ENCODE assay signal across 21 cellular contexts in the genomic region with DNA sequence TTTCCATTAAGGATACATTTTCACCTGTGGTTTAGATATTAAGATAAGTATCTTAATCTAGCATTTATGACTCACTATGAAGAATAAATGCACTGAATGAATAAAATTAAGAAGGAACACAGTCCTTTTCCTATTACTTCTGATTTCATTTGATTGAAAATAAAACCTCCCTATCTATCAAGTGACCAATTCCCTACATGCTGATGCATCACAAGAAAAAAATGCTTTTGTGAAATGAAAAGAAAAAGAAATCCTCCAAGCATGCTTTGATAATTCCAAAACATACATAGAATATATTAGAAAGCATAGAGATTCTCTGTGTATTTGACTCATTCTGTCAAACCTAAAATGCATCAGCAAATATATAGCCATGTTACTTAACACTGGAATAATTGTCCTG. TPM values are rescaled to one million over a fixed set of nuclear protein-coding genes. Genes with fewer than 3 reads are reported as not detected.
"Had no signal": no experiment of that assay in that cellular context is flagged by ENCODE, and none has a peak within 500 bp of the region (broad histone marks: within the 10 kb centered on the region; RNA-seq: fewer than 3 reads in every experiment).

No MANE protein-coding gene starts in this region.

- H3K27me3 ChIP-seq: dorsolateral prefrontal cortex, esophagus squamous epithelium, heart left ventricle, neutrophil, tibial nerve had no signal

- H3K4me3 ChIP-seq: dorsolateral prefrontal cortex, esophagus squamous epithelium, heart left ventricle, tibial nerve had no signal

- H3K4me1 ChIP-seq: esophagus squamous epithelium, heart left ventricle, parathyroid adenoma, tibial nerve had no signal

- ATAC-seq: activated T-cell treated with anti-CD3 and anti-CD28 coated beads, Interleukin-2, amount 50 U/mL, for 72 hours; effector memory CD8-positive, alpha-beta T cell; heart left ventricle; left cardiac atrium; right cardiac atrium; stimulated activated naive CD8-positive, alpha-beta T cell treated with anti-CD3 and anti-CD28 coated beads, Interleukin-15, Interleukin-2, amounts not matched to agents 100 U/mL and 50 U/mL, for 24 hours had no signal

- H3K27ac ChIP-seq: esophagus squamous epithelium, heart left ventricle, neutrophil, parathyroid adenoma, tibial nerve had no signal

- DNase-seq: activated B cell treated with CpG ODN at 0.5 μM for 24 hours; activated CD4-positive, alpha-beta memory T cell treated with anti-CD3 and anti-CD28 coated beads for 36 hours; activated CD4-positive, alpha-beta T cell treated with anti-CD3 and anti-CD28 coated beads for 4 hours; activated effector memory CD4-positive, alpha-beta T cell treated with Interleukin-2 at 50 U/mL for 16 hours; activated naive CD4-positive, alpha-beta T cell treated with anti-CD3 and anti-CD28 coated beads for 36 hours; activated naive CD8-positive, alpha-beta T cell treated with anti-CD3 and anti-CD28 coated beads, Interleukin-2, amount 10 ng/mL, durations not matched to agents 7 days and 5 days; activated T-cell treated with anti-CD3 and anti-CD28 coated beads, Interleukin-2, amount 50 U/mL, for 72 hours; dorsolateral prefrontal cortex; effector memory CD8-positive, alpha-beta T cell; esophagus squamous epithelium; heart left ventricle; islet precursor cell; left cardiac atrium; right cardiac atrium; stimulated activated CD4-positive, alpha-beta T cell treated with anti-CD3 and anti-CD28 coated beads, Interleukin-12 subunit alpha, Interleukin-12 subunit beta, amount 100 ng/mL, for 4 hours; stimulated activated CD4-positive, alpha-beta T cell treated with anti-CD3 and anti-CD28 coated beads, Interleukin-4, amount 100 ng/mL, for 4 hours; stimulated activated naive CD8-positive, alpha-beta T cell treated with anti-CD3 and anti-CD28 coated beads, Interleukin-15, Interleukin-2, amounts not matched to agents 100 U/mL and 50 U/mL, for 24 hours; substantia nigra had no signal

- H3K36me3 ChIP-seq: esophagus squamous epithelium, heart left ventricle, neutrophil, tibial nerve had no signal

- H2AFZ ChIP-seq: parathyroid adenoma had no signal

- H3K9ac ChIP-seq: parathyroid adenoma had no signal

- H3K79me2 ChIP-seq: parathyroid adenoma had no signal

- H3K9me3 ChIP-seq: esophagus squamous epithelium, heart left ventricle, neutrophil, tibial nerve had no signal

RNA-seq across cellular contexts. Expression of a gene that starts 37.1 kb away (rescaled TPM):
- total RNA-seq: activated B cell treated with CpG ODN at 0.5 μM for 24 hours; activated CD4-positive, alpha-beta memory T cell treated with anti-CD3 and anti-CD28 coated beads for 36 hours; activated naive CD4-positive, alpha-beta T cell treated with anti-CD3 and anti-CD28 coated beads for 36 hours; activated naive CD8-positive, alpha-beta T cell treated with anti-CD3 and anti-CD28 coated beads, Interleukin-2, amount 10 ng/mL, durations not matched to agents 7 days and 5 days; activated T-cell treated with anti-CD3 and anti-CD28 coated beads, Interleukin-2, amount 50 U/mL, for 72 hours had no signal
